Comparison of ENCODE assay signal across 1 cellular context in genomic region chr9:128127990-128128835, GRCh38.
TF ChIP-seq lines count a peak whose summit lies in the region.

No MANE protein-coding gene starts in this region.

TF ChIP-seq in K562, 482 proteins besides CTCF, POLR2A, EP300 and RAD21 (continued from another document and continues in another):
- TF ChIP-seq ZNF592 (IDR thresholded peaks at IDR 0.05) (no peak), NFYB (IDR thresholded peaks at IDR 0.05; ENCODE audit: extremely low read depth, insufficient read length) (no peak), NR1H2 (CRISPR knock-in tag; IDR thresholded peaks at IDR 0.05) (no peak), ETV6 (IDR thresholded peaks at IDR 0.05; ENCODE audit: borderline replicate concordance in 1 of 2, low read depth in 2 of 2, low read length in 1 of 2) (no peak), ETV6 (CRISPR knock-in tag; IDR thresholded peaks at IDR 0.05; ENCODE audit: borderline replicate concordance) (no peak), SRSF9 (IDR thresholded peaks at IDR 0.05; ENCODE audit: borderline replicate concordance, low read depth, low read length) (no peak), ZBTB17 (CRISPR knock-in tag; IDR thresholded peaks at IDR 0.05) (no peak), ZBTB1 (CRISPR knock-in tag; IDR thresholded peaks at IDR 0.05; ENCODE audit: borderline replicate concordance, low read depth) (no peak), JUN (IDR thresholded peaks at IDR 0.05; ENCODE audit: borderline replicate concordance, low read depth, low read length) (peak; percentile 37; the same call in 1 of the 2 replicates), JUN (CRISPR knock-in tag; IDR thresholded peaks at IDR 0.05; ENCODE audit: borderline replicate concordance) (no peak), ZKSCAN3 (CRISPR knock-in tag; IDR thresholded peaks at IDR 0.05) (no peak), NONO (IDR thresholded peaks at IDR 0.05; ENCODE audit: low read depth in 2 of 2, low read length in 1 of 2) (peak in 1 of 2 experiments; percentile 88; a peak in 2 of 4 replicates), ZNF23 (CRISPR knock-in tag; IDR thresholded peaks at IDR 0.05) (no peak), BRD9 (IDR thresholded peaks at IDR 0.05; ENCODE audit: low read depth, partially characterized antibody) (no peak), LEF1 (IDR thresholded peaks at IDR 0.05) (no peak), ERF (CRISPR knock-in tag; IDR thresholded peaks at IDR 0.05) (no peak), RBM34 (IDR thresholded peaks at IDR 0.05; ENCODE audit: borderline replicate concordance, insufficient read depth, low read length) (no peak), FOXM1 (IDR thresholded peaks at IDR 0.05; ENCODE audit: low read depth) (peak; percentile 81), FOXM1 (CRISPR knock-in tag; IDR thresholded peaks at IDR 0.05; ENCODE audit: low read depth) (no peak), E2F4 (CRISPR knock-in tag; IDR thresholded peaks at IDR 0.05; ENCODE audit: low read depth) (no peak), NR2C2 (CRISPR knock-in tag; IDR thresholded peaks at IDR 0.05) (no peak), NR2C2 (tag; IDR thresholded peaks at IDR 0.05) (peak; percentile 87), NFATC3 (IDR thresholded peaks at IDR 0.05) (no peak), CHD4 (IDR thresholded peaks at IDR 0.05; ENCODE audit: insufficient read depth, insufficient replicate concordance, low read depth, low read length, poor library complexity, severe bottlenecking) (no peak), ZNF134 (CRISPR knock-in tag; conservative IDR thresholded peaks at IDR 0.05) (no peak), ZNF143 (CRISPR knock-in tag; IDR thresholded peaks at IDR 0.05) (no peak), ZBTB11 (CRISPR knock-in tag; IDR thresholded peaks at IDR 0.05) (peak; percentile 71 to 95 (median 81); a peak in 4 of 6 replicates), U2AF1 (optimal IDR thresholded peaks at IDR 0.05; ENCODE audit: low read depth, low read length) (no peak), ZNF445 (CRISPR knock-in tag; IDR thresholded peaks at IDR 0.05; ENCODE audit: low read depth) (no peak), ZNF175 (CRISPR knock-in tag; IDR thresholded peaks at IDR 0.05; ENCODE audit: low read depth) (no peak), HIVEP1 (CRISPR knock-in tag; IDR thresholded peaks at IDR 0.05) (no peak), SPI1 (IDR thresholded peaks at IDR 0.05; ENCODE audit: borderline replicate concordance, low read depth, low read length) (no peak), MBD2 (IDR thresholded peaks at IDR 0.05; ENCODE audit: borderline replicate concordance, low read depth) (no peak), KDM2B (CRISPR knock-in tag; IDR thresholded peaks at IDR 0.05) (no peak), ZNF707 (CRISPR knock-in tag; conservative IDR thresholded peaks at IDR 0.05) (no peak), ETV5 (CRISPR knock-in tag; IDR thresholded peaks at IDR 0.05; ENCODE audit: low read depth) (peak; percentile 71; the same call in 1 of the 2 replicates), HES1 (IDR thresholded peaks at IDR 0.05; ENCODE audit: low read depth) (no peak), PTTG1 (tag; IDR thresholded peaks at IDR 0.05; ENCODE audit: low read depth) (no peak), ARHGAP35 (IDR thresholded peaks at IDR 0.05; ENCODE audit: partially characterized antibody) (no peak), CBX8 (IDR thresholded peaks at IDR 0.05; ENCODE audit: borderline replicate concordance, extremely low read depth, low read depth, low read length, poor library complexity, severe bottlenecking) (no peak), HMG20B (CRISPR knock-in tag; IDR thresholded peaks at IDR 0.05) (no peak)
- TF ChIP-seq, protein P1, sequence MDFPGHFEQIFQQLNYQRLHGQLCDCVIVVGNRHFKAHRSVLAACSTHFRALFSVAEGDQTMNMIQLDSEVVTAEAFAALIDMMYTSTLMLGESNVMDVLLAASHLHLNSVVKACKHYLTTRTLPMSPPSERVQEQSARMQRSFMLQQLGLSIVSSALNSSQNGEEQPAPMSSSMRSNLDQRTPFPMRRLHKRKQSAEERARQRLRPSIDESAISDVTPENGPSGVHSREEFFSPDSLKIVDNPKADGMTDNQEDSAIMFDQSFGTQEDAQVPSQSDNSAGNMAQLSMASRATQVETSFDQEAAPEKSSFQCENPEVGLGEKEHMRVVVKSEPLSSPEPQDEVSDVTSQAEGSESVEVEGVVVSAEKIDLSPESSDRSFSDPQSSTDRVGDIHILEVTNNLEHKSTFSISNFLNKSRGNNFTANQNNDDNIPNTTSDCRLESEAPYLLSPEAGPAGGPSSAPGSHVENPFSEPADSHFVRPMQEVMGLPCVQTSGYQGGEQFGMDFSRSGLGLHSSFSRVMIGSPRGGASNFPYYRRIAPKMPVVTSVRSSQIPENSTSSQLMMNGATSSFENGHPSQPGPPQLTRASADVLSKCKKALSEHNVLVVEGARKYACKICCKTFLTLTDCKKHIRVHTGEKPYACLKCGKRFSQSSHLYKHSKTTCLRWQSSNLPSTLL (IDR thresholded peaks at IDR 0.05): no peak
- TF ChIP-seq, protein P2, sequence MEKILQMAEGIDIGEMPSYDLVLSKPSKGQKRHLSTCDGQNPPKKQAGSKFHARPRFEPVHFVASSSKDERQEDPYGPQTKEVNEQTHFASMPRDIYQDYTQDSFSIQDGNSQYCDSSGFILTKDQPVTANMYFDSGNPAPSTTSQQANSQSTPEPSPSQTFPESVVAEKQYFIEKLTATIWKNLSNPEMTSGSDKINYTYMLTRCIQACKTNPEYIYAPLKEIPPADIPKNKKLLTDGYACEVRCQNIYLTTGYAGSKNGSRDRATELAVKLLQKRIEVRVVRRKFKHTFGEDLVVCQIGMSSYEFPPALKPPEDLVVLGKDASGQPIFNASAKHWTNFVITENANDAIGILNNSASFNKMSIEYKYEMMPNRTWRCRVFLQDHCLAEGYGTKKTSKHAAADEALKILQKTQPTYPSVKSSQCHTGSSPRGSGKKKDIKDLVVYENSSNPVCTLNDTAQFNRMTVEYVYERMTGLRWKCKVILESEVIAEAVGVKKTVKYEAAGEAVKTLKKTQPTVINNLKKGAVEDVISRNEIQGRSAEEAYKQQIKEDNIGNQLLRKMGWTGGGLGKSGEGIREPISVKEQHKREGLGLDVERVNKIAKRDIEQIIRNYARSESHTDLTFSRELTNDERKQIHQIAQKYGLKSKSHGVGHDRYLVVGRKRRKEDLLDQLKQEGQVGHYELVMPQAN (IDR thresholded peaks at IDR 0.05; ENCODE audit: borderline replicate concordance): peak; percentile 87; the same call in 1 of the 2 replicates
- TF ChIP-seq, protein P3, sequence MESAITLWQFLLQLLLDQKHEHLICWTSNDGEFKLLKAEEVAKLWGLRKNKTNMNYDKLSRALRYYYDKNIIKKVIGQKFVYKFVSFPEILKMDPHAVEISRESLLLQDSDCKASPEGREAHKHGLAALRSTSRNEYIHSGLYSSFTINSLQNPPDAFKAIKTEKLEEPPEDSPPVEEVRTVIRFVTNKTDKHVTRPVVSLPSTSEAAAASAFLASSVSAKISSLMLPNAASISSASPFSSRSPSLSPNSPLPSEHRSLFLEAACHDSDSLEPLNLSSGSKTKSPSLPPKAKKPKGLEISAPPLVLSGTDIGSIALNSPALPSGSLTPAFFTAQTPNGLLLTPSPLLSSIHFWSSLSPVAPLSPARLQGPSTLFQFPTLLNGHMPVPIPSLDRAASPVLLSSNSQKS (CRISPR knock-in tag; IDR thresholded peaks at IDR 0.05): no peak
- TF ChIP-seq, protein P4, sequence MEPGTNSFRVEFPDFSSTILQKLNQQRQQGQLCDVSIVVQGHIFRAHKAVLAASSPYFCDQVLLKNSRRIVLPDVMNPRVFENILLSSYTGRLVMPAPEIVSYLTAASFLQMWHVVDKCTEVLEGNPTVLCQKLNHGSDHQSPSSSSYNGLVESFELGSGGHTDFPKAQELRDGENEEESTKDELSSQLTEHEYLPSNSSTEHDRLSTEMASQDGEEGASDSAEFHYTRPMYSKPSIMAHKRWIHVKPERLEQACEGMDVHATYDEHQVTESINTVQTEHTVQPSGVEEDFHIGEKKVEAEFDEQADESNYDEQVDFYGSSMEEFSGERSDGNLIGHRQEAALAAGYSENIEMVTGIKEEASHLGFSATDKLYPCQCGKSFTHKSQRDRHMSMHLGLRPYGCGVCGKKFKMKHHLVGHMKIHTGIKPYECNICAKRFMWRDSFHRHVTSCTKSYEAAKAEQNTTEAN (CRISPR knock-in tag; IDR thresholded peaks at IDR 0.05): no peak
- TF ChIP-seq, protein P5, sequence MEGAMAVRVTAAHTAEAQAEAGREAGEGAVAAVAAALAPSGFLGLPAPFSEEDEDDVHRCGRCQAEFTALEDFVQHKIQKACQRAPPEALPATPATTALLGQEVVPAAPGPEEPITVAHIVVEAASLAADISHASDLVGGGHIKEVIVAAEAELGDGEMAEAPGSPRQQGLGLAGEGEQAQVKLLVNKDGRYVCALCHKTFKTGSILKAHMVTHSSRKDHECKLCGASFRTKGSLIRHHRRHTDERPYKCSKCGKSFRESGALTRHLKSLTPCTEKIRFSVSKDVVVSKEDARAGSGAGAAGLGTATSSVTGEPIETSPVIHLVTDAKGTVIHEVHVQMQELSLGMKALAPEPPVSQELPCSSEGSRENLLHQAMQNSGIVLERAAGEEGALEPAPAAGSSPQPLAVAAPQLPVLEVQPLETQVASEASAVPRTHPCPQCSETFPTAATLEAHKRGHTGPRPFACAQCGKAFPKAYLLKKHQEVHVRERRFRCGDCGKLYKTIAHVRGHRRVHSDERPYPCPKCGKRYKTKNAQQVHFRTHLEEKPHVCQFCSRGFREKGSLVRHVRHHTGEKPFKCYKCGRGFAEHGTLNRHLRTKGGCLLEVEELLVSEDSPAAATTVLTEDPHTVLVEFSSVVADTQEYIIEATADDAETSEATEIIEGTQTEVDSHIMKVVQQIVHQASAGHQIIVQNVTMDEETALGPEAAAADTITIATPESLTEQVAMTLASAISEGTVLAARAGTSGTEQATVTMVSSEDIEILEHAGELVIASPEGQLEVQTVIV (CRISPR knock-in tag; IDR thresholded peaks at IDR 0.05; ENCODE audit: borderline replicate concordance): no peak
- TF ChIP-seq, protein P6, sequence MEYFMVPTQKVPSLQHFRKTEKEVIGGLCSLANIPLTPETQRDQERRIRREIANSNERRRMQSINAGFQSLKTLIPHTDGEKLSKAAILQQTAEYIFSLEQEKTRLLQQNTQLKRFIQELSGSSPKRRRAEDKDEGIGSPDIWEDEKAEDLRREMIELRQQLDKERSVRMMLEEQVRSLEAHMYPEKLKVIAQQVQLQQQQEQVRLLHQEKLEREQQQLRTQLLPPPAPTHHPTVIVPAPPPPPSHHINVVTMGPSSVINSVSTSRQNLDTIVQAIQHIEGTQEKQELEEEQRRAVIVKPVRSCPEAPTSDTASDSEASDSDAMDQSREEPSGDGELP (CRISPR knock-in tag; IDR thresholded peaks at IDR 0.05; ENCODE audit: borderline replicate concordance): peak; percentile 74; the same call in 1 of the 2 replicates
